ENCODE assay signal across 1 cellular context in the genomic region with DNA sequence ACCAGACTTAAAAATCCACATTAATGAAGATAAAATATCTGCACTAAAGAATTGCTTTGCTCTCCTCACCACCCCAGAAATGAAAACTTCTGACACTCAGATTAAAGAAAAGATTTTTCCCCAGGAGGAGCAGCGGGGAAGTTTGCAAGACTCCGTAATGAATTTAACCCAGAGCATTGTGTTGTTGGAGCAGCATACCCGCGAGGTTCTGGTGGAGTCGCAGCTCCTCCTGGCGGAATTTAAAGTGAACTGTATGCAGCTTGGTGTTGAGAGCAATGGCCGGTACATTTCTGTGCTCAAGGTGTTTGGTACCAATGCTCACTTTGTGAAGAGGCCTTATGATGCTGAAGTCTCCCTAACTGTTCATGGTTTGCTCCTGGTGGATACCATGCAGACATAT.
TF ChIP-seq lines count a peak whose summit lies in the region.

No MANE protein-coding gene starts in this region.

TF ChIP-seq in GM23338, 12 proteins besides CTCF, POLR2A, EP300 and RAD21 (continued from another document):
- TF ChIP-seq, protein P1, sequence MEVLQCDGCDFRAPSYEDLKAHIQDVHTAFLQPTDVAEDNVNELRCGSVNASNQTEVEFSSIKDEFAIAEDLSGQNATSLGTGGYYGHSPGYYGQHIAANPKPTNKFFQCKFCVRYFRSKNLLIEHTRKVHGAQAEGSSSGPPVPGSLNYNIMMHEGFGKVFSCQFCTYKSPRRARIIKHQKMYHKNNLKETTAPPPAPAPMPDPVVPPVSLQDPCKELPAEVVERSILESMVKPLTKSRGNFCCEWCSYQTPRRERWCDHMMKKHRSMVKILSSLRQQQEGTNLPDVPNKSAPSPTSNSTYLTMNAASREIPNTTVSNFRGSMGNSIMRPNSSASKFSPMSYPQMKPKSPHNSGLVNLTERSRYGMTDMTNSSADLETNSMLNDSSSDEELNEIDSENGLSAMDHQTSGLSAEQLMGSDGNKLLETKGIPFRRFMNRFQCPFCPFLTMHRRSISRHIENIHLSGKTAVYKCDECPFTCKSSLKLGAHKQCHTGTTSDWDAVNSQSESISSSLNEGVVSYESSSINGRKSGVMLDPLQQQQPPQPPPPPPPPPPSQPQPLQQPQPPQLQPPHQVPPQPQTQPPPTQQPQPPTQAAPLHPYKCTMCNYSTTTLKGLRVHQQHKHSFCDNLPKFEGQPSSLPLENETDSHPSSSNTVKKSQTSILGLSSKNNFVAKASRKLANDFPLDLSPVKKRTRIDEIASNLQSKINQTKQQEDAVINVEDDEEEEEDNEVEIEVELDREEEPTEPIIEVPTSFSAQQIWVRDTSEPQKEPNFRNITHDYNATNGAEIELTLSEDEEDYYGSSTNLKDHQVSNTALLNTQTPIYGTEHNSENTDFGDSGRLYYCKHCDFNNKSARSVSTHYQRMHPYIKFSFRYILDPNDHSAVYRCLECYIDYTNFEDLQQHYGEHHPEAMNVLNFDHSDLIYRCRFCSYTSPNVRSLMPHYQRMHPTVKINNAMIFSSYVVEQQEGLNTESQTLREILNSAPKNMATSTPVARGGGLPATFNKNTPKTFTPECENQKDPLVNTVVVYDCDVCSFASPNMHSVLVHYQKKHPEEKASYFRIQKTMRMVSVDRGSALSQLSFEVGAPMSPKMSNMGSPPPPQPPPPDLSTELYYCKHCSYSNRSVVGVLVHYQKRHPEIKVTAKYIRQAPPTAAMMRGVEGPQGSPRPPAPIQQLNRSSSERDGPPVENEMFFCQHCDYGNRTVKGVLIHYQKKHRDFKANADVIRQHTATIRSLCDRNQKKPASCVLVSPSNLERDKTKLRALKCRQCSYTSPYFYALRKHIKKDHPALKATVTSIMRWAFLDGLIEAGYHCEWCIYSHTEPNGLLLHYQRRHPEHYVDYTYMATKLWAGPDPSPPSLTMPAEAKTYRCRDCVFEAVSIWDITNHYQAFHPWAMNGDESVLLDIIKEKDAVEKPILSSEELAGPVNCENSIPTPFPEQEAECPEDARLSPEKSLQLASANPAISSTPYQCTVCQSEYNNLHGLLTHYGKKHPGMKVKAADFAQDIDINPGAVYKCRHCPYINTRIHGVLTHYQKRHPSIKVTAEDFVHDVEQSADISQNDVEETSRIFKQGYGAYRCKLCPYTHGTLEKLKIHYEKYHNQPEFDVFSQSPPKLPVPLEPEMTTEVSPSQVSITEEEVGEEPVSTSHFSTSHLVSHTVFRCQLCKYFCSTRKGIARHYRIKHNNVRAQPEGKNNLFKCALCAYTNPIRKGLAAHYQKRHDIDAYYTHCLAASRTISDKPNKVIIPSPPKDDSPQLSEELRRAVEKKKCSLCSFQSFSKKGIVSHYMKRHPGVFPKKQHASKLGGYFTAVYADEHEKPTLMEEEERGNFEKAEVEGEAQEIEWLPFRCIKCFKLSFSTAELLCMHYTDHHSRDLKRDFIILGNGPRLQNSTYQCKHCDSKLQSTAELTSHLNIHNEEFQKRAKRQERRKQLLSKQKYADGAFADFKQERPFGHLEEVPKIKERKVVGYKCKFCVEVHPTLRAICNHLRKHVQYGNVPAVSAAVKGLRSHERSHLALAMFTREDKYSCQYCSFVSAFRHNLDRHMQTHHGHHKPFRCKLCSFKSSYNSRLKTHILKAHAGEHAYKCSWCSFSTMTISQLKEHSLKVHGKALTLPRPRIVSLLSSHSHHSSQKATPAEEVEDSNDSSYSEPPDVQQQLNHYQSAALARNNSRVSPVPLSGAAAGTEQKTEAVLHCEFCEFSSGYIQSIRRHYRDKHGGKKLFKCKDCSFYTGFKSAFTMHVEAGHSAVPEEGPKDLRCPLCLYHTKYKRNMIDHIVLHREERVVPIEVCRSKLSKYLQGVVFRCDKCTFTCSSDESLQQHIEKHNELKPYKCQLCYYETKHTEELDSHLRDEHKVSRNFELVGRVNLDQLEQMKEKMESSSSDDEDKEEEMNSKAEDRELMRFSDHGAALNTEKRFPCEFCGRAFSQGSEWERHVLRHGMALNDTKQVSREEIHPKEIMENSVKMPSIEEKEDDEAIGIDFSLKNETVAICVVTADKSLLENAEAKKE (CRISPR knock-in tag; IDR thresholded peaks at IDR 0.05), result no peak
- TF ChIP-seq, protein P2, sequence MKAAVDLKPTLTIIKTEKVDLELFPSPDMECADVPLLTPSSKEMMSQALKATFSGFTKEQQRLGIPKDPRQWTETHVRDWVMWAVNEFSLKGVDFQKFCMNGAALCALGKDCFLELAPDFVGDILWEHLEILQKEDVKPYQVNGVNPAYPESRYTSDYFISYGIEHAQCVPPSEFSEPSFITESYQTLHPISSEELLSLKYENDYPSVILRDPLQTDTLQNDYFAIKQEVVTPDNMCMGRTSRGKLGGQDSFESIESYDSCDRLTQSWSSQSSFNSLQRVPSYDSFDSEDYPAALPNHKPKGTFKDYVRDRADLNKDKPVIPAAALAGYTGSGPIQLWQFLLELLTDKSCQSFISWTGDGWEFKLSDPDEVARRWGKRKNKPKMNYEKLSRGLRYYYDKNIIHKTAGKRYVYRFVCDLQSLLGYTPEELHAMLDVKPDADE (IDR thresholded peaks at IDR 0.05), result no peak
